10 cellular contexts compared by ENCODE assay signal in the genomic region with DNA sequence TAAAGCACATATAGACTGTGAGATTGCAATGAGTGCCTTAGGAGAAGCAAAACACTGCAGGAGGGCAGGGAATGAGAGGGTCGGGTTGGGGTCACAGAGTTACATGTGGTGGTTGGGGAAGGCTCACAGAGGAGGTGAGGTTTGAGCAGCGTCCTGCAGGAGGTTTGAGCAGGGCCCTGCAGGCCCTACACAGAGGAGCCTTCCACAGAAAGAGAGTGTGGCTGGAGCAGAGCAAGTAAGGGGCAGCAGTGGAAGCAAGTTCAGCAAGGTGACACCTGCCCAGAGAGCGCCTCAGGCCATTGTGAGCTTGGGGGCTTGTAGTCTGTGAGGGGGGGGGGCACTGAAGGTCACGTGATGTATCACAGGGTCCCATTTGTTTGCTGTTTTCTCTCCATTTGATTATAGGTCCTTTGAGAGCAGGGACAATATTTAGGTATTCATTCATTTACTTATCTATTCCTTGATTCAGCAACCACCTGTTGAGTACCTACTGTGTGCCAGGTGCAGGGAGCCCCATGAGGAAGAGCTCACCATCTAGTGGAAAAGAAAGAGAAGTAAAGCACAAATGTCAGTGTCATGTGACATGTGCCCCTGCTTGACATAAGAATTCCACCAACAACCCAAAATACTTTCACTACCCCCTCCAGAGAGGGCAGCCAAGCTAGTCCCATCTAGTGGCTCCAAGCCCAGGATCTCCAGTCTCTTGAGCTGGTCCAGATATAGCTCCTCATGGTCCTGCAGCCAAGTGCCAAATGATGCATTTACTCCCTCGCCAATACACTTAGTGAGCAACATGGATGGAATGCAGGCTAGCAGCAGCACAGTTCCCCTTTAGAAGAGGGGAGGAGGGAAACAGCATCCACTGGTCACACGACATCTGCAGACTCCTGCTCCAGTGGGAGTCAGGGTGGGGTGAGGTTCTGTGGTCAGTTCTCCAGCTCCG. TPM values are rescaled to one million over a fixed set of nuclear protein-coding genes. Genes with fewer than 3 reads are reported as not detected.
DNase-seq lines count a peak whose midpoint lies in the region; ATAC-seq, FAIRE-seq and TF ChIP-seq lines count a peak whose summit lies in the region.
"Had no signal": no experiment of that assay in that cellular context is flagged by ENCODE, and none has a peak within 500 bp of the region (broad histone marks: within the 10 kb centered on the region; RNA-seq: fewer than 3 reads in every experiment).

No MANE protein-coding gene starts in this region.

- no peaks in the 10 kb centered on the region for H3K27me3 ChIP-seq in colonic mucosa
- no peaks in the 10 kb centered on the region for H3K27me3 ChIP-seq in lower lobe of right lung (ENCODE audit: low read depth)

- H3K27ac ChIP-seq in A549 (peak overlapping the region; percentile 67 to 73), colonic mucosa (no peak overlapping the region), lower lobe of right lung (no peak overlapping the region), caudate nucleus (ENCODE audit: low read depth, low read length) (no peak overlapping the region)

- H3K9me3 ChIP-seq in A549 (no peaks in the 10 kb centered on the region), colonic mucosa (no peaks in the 10 kb centered on the region), lower lobe of right lung (no peaks in the 10 kb centered on the region)

- TF ChIP-seq EP300 in A549 (IDR thresholded peaks at IDR 0.05) (no peak), Ishikawa (IDR thresholded peaks at IDR 0.05; ENCODE audit: borderline replicate concordance) (no peak)

- H3K9ac ChIP-seq in colonic mucosa (ENCODE audit: low read depth in 2 of 2, low read length in 2 of 2), result no peak overlapping the region

- H3K4me1 ChIP-seq in A549 (peaks cover 40% of the 10 kb centered on the region), colonic mucosa (no peaks in the 10 kb centered on the region), lower lobe of right lung (peaks cover 22% of the 10 kb centered on the region)

- CTCF ChIA-PET in A549 (lab: Yijun Ruan, JAX), result interaction anchor here (0.7 to 2.4 kb wide), 15 partner anchors 9 to 144 kb away, joined by 3 to 8 read pairs (median 4); a partner anchor contains a TSS

- TF ChIP-seq POLR2A in A549 (IDR thresholded peaks at IDR 0.05; ENCODE audit: low read length), result no peak

- DNase-seq in A549 (ENCODE audit: low read depth in 1 of 2, low spot score in 1 of 2) (peak; percentile 84 to 85), colonic mucosa (peak; percentile 46), lower lobe of right lung (peak; percentile 58), NCI-H345 treated with DMSO at 0.1 percent for 48 hours (lab: John Stamatoyannopoulos, UW; ENCODE audit: unreplicated experiment) (no peak), caudate nucleus (lab: John Stamatoyannopoulos, UW) (no peak)
- DNase-seq: COR-L47 had no signal

- H3K36me3 ChIP-seq in colonic mucosa, result no peaks in the 10 kb centered on the region
- H3K36me3 ChIP-seq in lower lobe of right lung, result no peaks in the 10 kb centered on the region

- H3K4me2 ChIP-seq in A549, result peak overlapping the region; percentile 70

- no peak for TF ChIP-seq CTCF in A549 (IDR thresholded peaks at IDR 0.05)
- TF ChIP-seq CTCF in colonic mucosa (IDR thresholded peaks at IDR 0.05), result no peak
- no peak for TF ChIP-seq CTCF in lower lobe of right lung (IDR thresholded peaks at IDR 0.05)

- TF ChIP-seq RAD21 in A549 (conservative IDR thresholded peaks at IDR 0.05 in 1 of 2, IDR thresholded peaks at IDR 0.05 in 1 of 2) (no peak), Ishikawa (IDR thresholded peaks at IDR 0.05; ENCODE audit: low read depth) (no peak)

- H3K4me3 ChIP-seq in A549, result no peak overlapping the region
- H3K4me3 ChIP-seq in colonic mucosa, result no peak overlapping the region
- no peak overlapping the region for H3K4me3 ChIP-seq in lower lobe of right lung

- intact Hi-C loops in colonic mucosa (cut with DNase I), result no loop called here
- intact Hi-C loops in lower lobe of right lung (cut with DNase I), result no loop called here

- FAIRE-seq in A549 (lab: Jason Lieb, UNC), result peak; percentile 46
- FAIRE-seq: islet of Langerhans had no signal

- POLR2A ChIA-PET in A549 (lab: Yijun Ruan, JAX), result interaction anchor here (0.9 kb wide), 1 partner anchor 28 kb away, joined by 3 read pairs; no protein-coding TSS in a partner anchor

- peak; percentile 89 to 90 for ATAC-seq in A549
- peak; percentile 71 to 78 for ATAC-seq in lower lobe of right lung
- ATAC-seq in GM19035 (IDR thresholded peaks at IDR 0.05; ENCODE audit: unreplicated experiment), result no peak
- ATAC-seq in HG03097 (IDR thresholded peaks at IDR 0.05; ENCODE audit: low FRiP score, unreplicated experiment), result no peak

- WGBS in A549 (ENCODE audit: missing lambda C conversion rate), result 49% methylated on average over 6 of the region's 7 CpGs

TF ChIP-seq in A549, 52 proteins besides CTCF, POLR2A, EP300 and RAD21:
- TF ChIP-seq, protein P1, sequence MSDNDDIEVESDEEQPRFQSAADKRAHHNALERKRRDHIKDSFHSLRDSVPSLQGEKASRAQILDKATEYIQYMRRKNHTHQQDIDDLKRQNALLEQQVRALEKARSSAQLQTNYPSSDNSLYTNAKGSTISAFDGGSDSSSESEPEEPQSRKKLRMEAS (IDR thresholded peaks at IDR 0.05), result peak; percentile 66
- no peak for TF ChIP-seq KDM1A (IDR thresholded peaks at IDR 0.05; ENCODE audit: low read depth)
- TF ChIP-seq JUNB (IDR thresholded peaks at IDR 0.05), result peak; percentile 40; the same call in 1 of the 2 replicates
- TF ChIP-seq GATA3 (IDR thresholded peaks at IDR 0.05; ENCODE audit: borderline replicate concordance), result peak; percentile 33; the same call in 1 of the 2 replicates
TF ChIP-seq in A549: peak in this region for 3.

TF ChIP-seq in Ishikawa, 13 proteins besides CTCF, POLR2A, EP300 and RAD21:
- TF ChIP-seq TEAD4 (IDR thresholded peaks at IDR 0.05) (peak; percentile 21; the same call in 1 of the 2 replicates), CREB1 (IDR thresholded peaks at IDR 0.05; ENCODE audit: low read depth) (no peak), YY1 (IDR thresholded peaks at IDR 0.05; ENCODE audit: low read depth) (no peak)

RNA-seq across cellular contexts. Expression of a gene that starts 56.8 kb away (rescaled TPM):
- 2.3 and 2.8 TPM in 2 replicates for polyA plus RNA-seq in A549 (2011; rRNA removed)
- 4.8 and 5.7 TPM in 2 replicates for polyA plus RNA-seq in A549 (2012; cell fraction: cytosol; rRNA removed)
- polyA plus RNA-seq in A549 (2012; cell fraction: nucleus; rRNA removed), result 12.0 and 12.7 TPM in 2 replicates
- polyA plus RNA-seq in A549 (2017; fragmentation: RNase III; extraction: RNeasy Plus Mini Kit Qiagen cat#74134 plus additional on column Dnase treatment), result 2.6 to 3.9 TPM (median 3.4 TPM) in 3 replicates
- polyA minus RNA-seq in A549 (2011; rRNA and poly(A)+ RNA removed), result 2.2 and 6.4 TPM in 2 replicates
- 1 to 10 TPM in 1 of 2 donors, under 1 TPM in 1; 0.22 to 1.6 TPM for total RNA-seq in colonic mucosa
- 3.5 TPM for total RNA-seq in lower lobe of right lung

Comparison
In these comparisons a context has a peak if more than half of its experiments do, and no peak if none do; other contexts are left out.
1. ATAC-seq: peak in A549 (2 of 2) and lower lobe of right lung (2 of 2); none in GM19035 (single experiment) and HG03097 (single experiment).
2. DNase-seq: peak in A549 (2 of 2), colonic mucosa (single experiment) and lower lobe of right lung (single experiment); none in NCI-H345 treated with DMSO at 0.1 percent for 48 hours (single experiment) and caudate nucleus (0 of 61).
3. H3K27ac ChIP-seq: peak in A549 (2 of 2); none in colonic mucosa (single experiment), lower lobe of right lung (single experiment) and caudate nucleus (single experiment).